1 cellular context compared by ENCODE assay signal in the genomic region with DNA sequence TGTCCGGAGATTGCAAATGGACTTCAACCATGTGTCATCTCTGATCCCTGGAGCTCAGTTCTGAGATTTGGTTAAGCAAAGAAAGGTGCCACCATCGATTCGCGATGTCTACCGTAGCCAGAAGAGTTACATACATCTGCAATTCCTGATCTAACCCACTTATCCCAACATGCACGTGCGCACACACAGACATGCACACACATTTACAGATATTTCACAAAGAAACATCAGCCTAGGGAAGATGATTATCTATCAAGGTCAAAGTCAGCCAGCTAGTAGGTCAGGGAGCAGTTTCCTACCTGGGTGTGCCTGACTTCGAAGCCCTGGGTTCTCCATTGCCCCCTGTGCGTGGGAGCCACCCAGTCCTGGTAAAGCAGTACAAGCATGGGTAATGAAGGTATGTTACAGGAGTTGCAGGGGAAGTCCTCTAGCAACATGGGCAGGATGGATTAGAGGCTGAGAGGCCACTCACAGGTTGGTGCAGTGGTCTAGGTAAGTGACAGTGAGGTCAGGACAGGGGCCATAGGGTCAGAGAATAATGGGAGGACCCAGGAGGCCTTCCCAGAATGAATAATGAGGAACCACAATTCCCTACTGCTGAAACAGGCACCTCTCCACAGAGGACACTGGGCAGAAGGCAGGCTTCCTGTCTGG.
TF ChIP-seq lines count a peak whose summit lies in the region.

No MANE protein-coding gene starts in this region.

TF ChIP-seq in H1, 55 proteins besides CTCF, POLR2A, EP300 and RAD21:
- TF ChIP-seq HDAC6 (IDR thresholded peaks at IDR 0.05; ENCODE audit: low read depth, low read length) (no peak), YY1 (IDR thresholded peaks at IDR 0.05; ENCODE audit: low read depth, low read length) (no peak), BCL11A (IDR thresholded peaks at IDR 0.05; ENCODE audit: low read depth in 2 of 2, low read length in 2 of 2) (no peak), PHF8 (conservative IDR thresholded peaks at IDR 0.05; ENCODE audit: low read depth, low read length) (no peak), RFX5 (IDR thresholded peaks at IDR 0.05; ENCODE audit: borderline replicate concordance, low read depth, low read length) (no peak), POU5F1 (IDR thresholded peaks at IDR 0.05; ENCODE audit: low read depth, low read length) (no peak), CHD2 (IDR thresholded peaks at IDR 0.05; ENCODE audit: low read length) (no peak), TCF12 (IDR thresholded peaks at IDR 0.05; ENCODE audit: low read depth, low read length) (no peak), GABPA (IDR thresholded peaks at IDR 0.05; ENCODE audit: borderline replicate concordance, insufficient read depth, low read length) (no peak), RXRA (IDR thresholded peaks at IDR 0.05; ENCODE audit: insufficient read depth, low read depth, low read length) (no peak), CEBPB (IDR thresholded peaks at IDR 0.05; ENCODE audit: low read depth, low read length) (no peak), JUN (IDR thresholded peaks at IDR 0.05; ENCODE audit: low read depth, low read length) (no peak)
TF ChIP-seq in H1: peak in this region for 0.
